ENCODE assay signal across 1 cellular context in genomic region chr19:39915848-39916215, GRCh38.
TF ChIP-seq lines count a peak whose summit lies in the region.

No MANE protein-coding gene starts in this region.

TF ChIP-seq in SK-N-SH, 30 proteins besides CTCF, POLR2A, EP300 and RAD21 (continued from another document):
- TF ChIP-seq ZBTB33 (IDR thresholded peaks at IDR 0.05; ENCODE audit: borderline replicate concordance, low read depth) (no peak), MEF2A (IDR thresholded peaks at IDR 0.05; ENCODE audit: borderline replicate concordance, low read depth) (no peak), REST (IDR thresholded peaks at IDR 0.05; ENCODE audit: low read depth, low read length) (no peak), FOXM1 (IDR thresholded peaks at IDR 0.05; ENCODE audit: low read depth) (no peak)
